In the genomic region with DNA sequence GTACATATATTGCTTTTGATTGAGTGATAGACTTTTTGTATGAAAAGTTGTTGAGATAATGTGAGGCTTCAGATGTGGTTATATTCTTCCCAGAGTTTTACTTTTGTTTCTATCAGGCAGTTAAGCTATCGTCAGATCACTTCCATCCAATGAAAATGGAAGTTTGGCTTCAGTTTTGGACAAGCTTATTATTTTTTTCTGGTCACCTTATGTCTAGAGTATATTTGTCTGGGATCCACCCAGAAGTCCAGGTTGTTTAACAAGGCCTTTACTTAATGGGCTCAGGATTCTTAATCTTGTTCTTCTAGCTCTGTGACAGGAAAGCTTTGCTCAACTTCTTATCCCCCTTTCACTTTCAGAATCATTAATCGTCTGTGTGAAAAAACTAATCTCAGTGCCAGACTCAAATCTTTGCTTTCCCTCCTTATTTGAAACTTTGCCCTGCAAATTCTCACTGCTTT, we compare ENCODE assay signal across 8 cellular contexts.
DNase-seq lines count a peak whose midpoint lies in the region; ATAC-seq, FAIRE-seq and TF ChIP-seq lines count a peak whose summit lies in the region.

No MANE protein-coding gene starts in this region.

- peak; percentile 88 for FAIRE-seq in D721Med (lab: Jason Lieb, UNC)

- ATAC-seq in GM21515 (IDR thresholded peaks at IDR 0.05; ENCODE audit: unreplicated experiment): peak; percentile 64

- no peaks in the 10 kb centered on the region for H3K9me3 ChIP-seq in skeletal muscle satellite cell (replicated peaks; ENCODE audit: low read length)

- TF ChIP-seq CTCF in D721Med (IDR thresholded peaks at IDR 0.05; ENCODE audit: insufficient read depth, missing control alignments): no peak

- peak overlapping the region; percentile 82 for H3K9ac ChIP-seq in skeletal muscle satellite cell (ENCODE audit: low read depth, low read length)

- peak overlapping the region; percentile 65 for H3K4me3 ChIP-seq in skeletal muscle satellite cell (ENCODE audit: low read length)

- H3K36me3 ChIP-seq in skeletal muscle satellite cell (ENCODE audit: insufficient read depth, low read length): no peaks in the 10 kb centered on the region

- H3K27me3 ChIP-seq in skeletal muscle satellite cell (ENCODE audit: control insufficient read depth, insufficient read depth, low read length): no peaks in the 10 kb centered on the region

- H3K4me2 ChIP-seq in skeletal muscle satellite cell (ENCODE audit: low read length): peak overlapping the region; percentile 87

- DNase-seq in D721Med (ENCODE audit: insufficient read length, low spot score) (no peak), NCI-H82 (lab: John Stamatoyannopoulos, UW) (peak; percentile 87), fibroblast of peridontal ligament (ENCODE audit: extremely low read depth) (peak; percentile 69), MV-4-11 (lab: John Stamatoyannopoulos, UW) (no peak), ureter (ENCODE audit: low spot score) (no peak)
- DNase-seq in NK-92 treated with Interleukin-12 subunit alpha and Interleukin-12 subunit beta, amount 100 ng/mL, for 24 hours (lab: John Stamatoyannopoulos, UW): no peak

- peaks cover 17% of the 10 kb centered on the region for H3K4me1 ChIP-seq in skeletal muscle satellite cell (ENCODE audit: control insufficient read depth, insufficient read depth, low read length)

Comparison
In these comparisons a context has a peak if more than half of its experiments do, and no peak if none do; other contexts are left out.
1. DNase-seq: peak in NCI-H82 (single experiment) and fibroblast of peridontal ligament (single experiment); none in D721Med (single experiment), MV-4-11 (single experiment), NK-92 treated with Interleukin-12 subunit alpha and Interleukin-12 subunit beta, amount 100 ng/mL, for 24 hours (single experiment) and ureter (single experiment).